1 cellular context compared by ENCODE assay signal in the genomic region with DNA sequence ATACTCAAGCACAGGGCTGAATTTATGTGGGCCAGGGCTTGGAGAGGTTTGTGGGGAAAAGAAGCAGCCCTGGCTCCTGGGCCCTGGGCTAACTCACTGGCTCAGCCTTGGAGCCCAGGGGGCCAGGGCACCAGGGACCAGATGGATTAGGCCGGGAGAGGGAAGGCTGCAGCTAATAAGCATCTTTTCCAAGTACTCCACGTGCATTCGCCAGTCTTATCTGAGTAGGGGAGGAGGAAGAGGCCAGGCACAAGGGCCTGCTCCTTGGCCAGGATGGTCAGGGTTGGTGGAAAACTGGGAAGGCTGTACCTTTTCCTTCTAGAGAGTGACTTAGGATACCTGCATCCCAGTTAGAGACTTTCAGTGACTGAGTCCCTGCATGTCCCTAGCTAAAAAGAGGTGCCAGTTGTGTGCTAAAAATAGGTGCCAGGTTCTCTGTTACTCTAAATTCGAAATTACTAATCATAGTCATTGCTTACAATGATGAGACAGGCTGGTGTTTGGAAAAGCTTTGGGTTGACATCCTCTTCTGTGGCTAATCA.
TF ChIP-seq lines count a peak whose summit lies in the region.

No MANE protein-coding gene starts in this region.

TF ChIP-seq in K562, 482 proteins besides CTCF, POLR2A, EP300 and RAD21:
- TF ChIP-seq NR1H2 (CRISPR knock-in tag; IDR thresholded peaks at IDR 0.05) (no peak), MNT (conservative IDR thresholded peaks at IDR 0.05) (peak; percentile 51 to 63; a peak in 3 of 4 replicates)
